In genomic region chr15:74792227-74793016, GRCh38 we compare ENCODE assay signal across 11 cellular contexts. TPM values are rescaled to one million over a fixed set of nuclear protein-coding genes. Genes with fewer than 3 reads are reported as not detected.
DNase-seq lines count a peak whose midpoint lies in the region; ATAC-seq, FAIRE-seq and TF ChIP-seq lines count a peak whose summit lies in the region.
"Had no signal": no experiment of that assay in that cellular context is flagged by ENCODE, and none has a peak within 500 bp of the region (broad histone marks: within the 10 kb centered on the region; RNA-seq: fewer than 3 reads in every experiment).

No MANE protein-coding gene starts in this region.

- FAIRE-seq in GM19239 (lab: Jason Lieb, UNC) (peak; percentile 69), H54 (lab: Jason Lieb, UNC) (no peak)

- intact Hi-C loops in CD8-positive, alpha-beta T cell (cut with DNase I, micrococcal nuclease), result loop anchor here (1.0 kb wide), 2 partner anchors 11 to 21 kb away; no protein-coding TSS in a partner anchor

- H3K36me3 Mint-ChIP-seq in CD8-positive, alpha-beta T cell, result peaks cover 30% of the 10 kb centered on the region
- H3K36me3 Mint-ChIP-seq in neural progenitor cell, result peaks cover 2% of the 10 kb centered on the region

- H3K79me2 ChIP-seq in neural progenitor cell (ENCODE audit: low read depth), result peaks cover 53% of the 10 kb centered on the region

- H2AFZ ChIP-seq in neural progenitor cell (replicated peaks), result no peak overlapping the region

- no peaks in the 10 kb centered on the region for H3K27me3 ChIP-seq in CD8-positive, alpha-beta T cell (ENCODE audit: insufficient read depth, low read length)
- H3K27me3 ChIP-seq in neural progenitor cell, result no peaks in the 10 kb centered on the region

- no peaks in the 10 kb centered on the region for H3K9me3 Mint-ChIP-seq in CD8-positive, alpha-beta T cell
- H3K9me3 Mint-ChIP-seq in neural progenitor cell, result no peaks in the 10 kb centered on the region

- H3K9ac ChIP-seq in neural progenitor cell, result no peak overlapping the region

- peak overlapping the region; percentile 19 for H3K27ac ChIP-seq in CD8-positive, alpha-beta T cell (ENCODE audit: low read depth, low read length)
- H3K27ac ChIP-seq in angular gyrus (ENCODE audit: low read depth, low read length) (peak overlapping the region; percentile 42), neural progenitor cell (no peak overlapping the region)

- no peaks in the 10 kb centered on the region for H3K9me3 ChIP-seq in CD8-positive, alpha-beta T cell (ENCODE audit: low read length)
- no peaks in the 10 kb centered on the region for H3K9me3 ChIP-seq in neural progenitor cell (ENCODE audit: low read depth)

- H3K4me1 Mint-ChIP-seq in CD8-positive, alpha-beta T cell (ENCODE audit: low read depth), result peaks cover 88% of the 10 kb centered on the region
- H3K4me1 Mint-ChIP-seq in neural progenitor cell, result peaks cover 40% of the 10 kb centered on the region

- POLR2A ChIA-PET in CD8-positive, alpha-beta T cell (lab: Charles Lee), result interaction anchor here (2.0 to 15.4 kb wide), 2 partner anchors 14 to 178 kb away, joined by 6 to 512 read pairs; partner anchors contain the start of gene CSK

- TF ChIP-seq CTCF in CD8-positive, alpha-beta T cell (IDR thresholded peaks at IDR 0.05), result no peak
- no peak for TF ChIP-seq CTCF in neural progenitor cell (IDR thresholded peaks at IDR 0.05)

- ATAC-seq in CD8-positive, alpha-beta T cell, result no peak
- ATAC-seq in HG03571 (IDR thresholded peaks at IDR 0.05; ENCODE audit: unreplicated experiment), result no peak

- DNase-seq in CD8-positive, alpha-beta T cell, result peak in 1 of 7 experiments; percentile 50
- DNase-seq in GM19239 (ENCODE audit: insufficient read length, low spot score) (no peak), neural progenitor cell (ENCODE audit: low spot score) (no peak), H54 (ENCODE audit: insufficient read length, low spot score) (no peak)
- DNase-seq in central memory CD4-positive, alpha-beta T cell, result no peak
- DNase-seq: head of caudate nucleus, NCI-H2081 treated with DMSO at 0.1 percent for 48 hours had no signal

- peaks cover 97% of the 10 kb centered on the region for H4K20me1 ChIP-seq in neural progenitor cell (ENCODE audit: low read depth)

- peak overlapping the region; percentile 24 for H3K4me3 ChIP-seq in CD8-positive, alpha-beta T cell (ENCODE audit: low read depth, low read length)
- H3K4me3 ChIP-seq in neural progenitor cell, result no peak overlapping the region

- no peak overlapping the region for H3K4me2 ChIP-seq in neural progenitor cell

- no peaks in the 10 kb centered on the region for H3F3A ChIP-seq in neural progenitor cell (ENCODE audit: low read depth)

- peak overlapping the region; percentile 69 for H3K4me3 Mint-ChIP-seq in CD8-positive, alpha-beta T cell
- H3K4me3 Mint-ChIP-seq in neural progenitor cell, result peak overlapping the region; percentile 36

- peak overlapping the region; percentile 91 for H3K27ac Mint-ChIP-seq in CD8-positive, alpha-beta T cell
- peak overlapping the region; percentile 82 for H3K27ac Mint-ChIP-seq in neural progenitor cell

- no peaks in the 10 kb centered on the region for H3K27me3 Mint-ChIP-seq in CD8-positive, alpha-beta T cell (ENCODE audit: low read depth)
- H3K27me3 Mint-ChIP-seq in neural progenitor cell (ENCODE audit: insufficient read depth, low read depth), result no peaks in the 10 kb centered on the region

- peaks cover 97% of the 10 kb centered on the region for H3K4me1 ChIP-seq in CD8-positive, alpha-beta T cell (ENCODE audit: insufficient read depth, low read length)
- peaks cover 20% of the 10 kb centered on the region for H3K4me1 ChIP-seq in neural progenitor cell

- CTCF ChIA-PET in CD8-positive, alpha-beta T cell (lab: Charles Lee), result interaction anchor here (0.8 to 38.4 kb wide), 13 partner anchors 5 to 171 kb away, joined by 3 to 1956 read pairs (median 8); partner anchors contain the start of genes CSK, LMAN1L and ULK3

- no peaks in the 10 kb centered on the region for H3K36me3 ChIP-seq in CD8-positive, alpha-beta T cell (ENCODE audit: insufficient read depth, low read length)
- H3K36me3 ChIP-seq in neural progenitor cell, result no peaks in the 10 kb centered on the region

- no peak for TF ChIP-seq POLR2A in H54 (IDR thresholded peaks at IDR 0.05; ENCODE audit: low read depth, low read length)

RNA-seq across cellular contexts. Expression of gene CSK, which starts 10.5 kb away (rescaled TPM):
- 100 to 1,000 TPM in 1 of 2 experiments, 10 to 100 TPM in 1; 99.5 to 118 TPM for total RNA-seq in CD8-positive, alpha-beta T cell
- 18.3 and 25.4 TPM in 2 replicates for total RNA-seq in neural progenitor cell (ENCODE audit: low replicate concordance)

RNA-seq across cellular contexts. Expression of gene LMAN1L, which starts 20.2 kb away (rescaled TPM):
- not detected for total RNA-seq in CD8-positive, alpha-beta T cell
- total RNA-seq in neural progenitor cell (ENCODE audit: low replicate concordance), result not detected in 2 replicates
- total RNA-seq: pulmonary artery endothelial cell had no signal

RNA-seq across cellular contexts. Expression of gene CPLX3, which starts 34.0 kb away (rescaled TPM):
- total RNA-seq in CD8-positive, alpha-beta T cell, result under 1 TPM; 0.19 to 0.36 TPM
- total RNA-seq in neural progenitor cell (ENCODE audit: low replicate concordance), result not detected in 2 replicates
- total RNA-seq: pulmonary artery endothelial cell had no signal

RNA-seq across cellular contexts. Expression of gene CYP1A2, which starts 43.8 kb away (rescaled TPM):
- total RNA-seq in CD8-positive, alpha-beta T cell, result not detected
- not detected in 2 replicates for total RNA-seq in neural progenitor cell (ENCODE audit: low replicate concordance)
- total RNA-seq: lower leg skin, pulmonary artery endothelial cell had no signal

RNA-seq across cellular contexts. Expression of gene ULK3, which starts 50.5 kb away (rescaled TPM):
- total RNA-seq in CD8-positive, alpha-beta T cell, result 10 to 100 TPM; 34.3 to 35.1 TPM
- 22.7 and 37.4 TPM in 2 replicates for total RNA-seq in neural progenitor cell (ENCODE audit: low replicate concordance)
